ENCODE assay signal across 15 cellular contexts in the genomic region with DNA sequence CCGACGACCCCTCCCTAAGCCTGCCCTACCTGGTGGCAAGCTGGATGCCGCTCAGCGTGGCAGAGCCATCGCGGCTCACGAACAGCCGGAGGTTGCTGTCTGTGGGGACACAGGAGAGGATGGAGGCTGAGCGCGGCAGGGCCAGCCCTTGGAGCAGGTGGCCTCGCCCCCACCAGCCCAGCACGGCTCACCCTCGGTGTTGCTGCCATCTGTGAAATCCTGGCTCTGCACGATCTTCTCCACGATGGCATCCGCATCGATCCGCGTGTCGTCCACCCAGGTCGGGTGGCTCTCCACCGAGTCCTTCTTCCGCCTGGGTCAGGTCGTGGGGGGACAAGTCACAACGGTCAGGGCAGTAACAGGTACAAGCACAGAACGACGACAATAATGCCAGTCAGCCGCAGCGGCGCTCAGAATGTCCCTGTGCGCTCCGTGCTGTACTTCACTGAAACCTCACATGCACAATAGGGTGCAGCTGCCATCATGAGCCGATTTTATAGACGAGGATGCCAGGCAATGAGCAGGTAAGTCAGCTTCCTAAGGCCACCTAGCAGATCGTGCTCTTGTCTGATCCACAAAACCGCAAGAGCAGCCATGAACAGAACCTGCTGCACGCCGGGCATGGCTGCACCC. TPM values are rescaled to one million over a fixed set of nuclear protein-coding genes. Genes with fewer than 3 reads are reported as not detected.
DNase-seq lines count a peak whose midpoint lies in the region; ATAC-seq and TF ChIP-seq lines count a peak whose summit lies in the region.
"Had no signal": no experiment of that assay in that cellular context is flagged by ENCODE, and none has a peak within 500 bp of the region (broad histone marks: within the 10 kb centered on the region; RNA-seq: fewer than 3 reads in every experiment).

No MANE protein-coding gene starts in this region.

- peak overlapping the region in 4 of 7 donors; percentile 13 to 79 (median 40) for H3K27ac Mint-ChIP-seq in CD4-positive, alpha-beta memory T cell
- H3K27ac Mint-ChIP-seq in IgD-negative memory B cell: peak overlapping the region; percentile 59 to 93 (median 86)
- H3K27ac Mint-ChIP-seq: mesothelial cell of epicardium had no signal

- ATAC-seq in GM19455 (IDR thresholded peaks at IDR 0.05; ENCODE audit: unreplicated experiment): no peak

- CTCF ChIA-PET in CD4-positive, alpha-beta memory T cell (lab: Charles Lee; ENCODE audit: partially characterized antibody): interaction anchor here (0.8 to 11.2 kb wide), 14 partner anchors 10 to 173 kb away, joined by 3 to 216 read pairs (median 4); a partner anchor contains a TSS

- H3K27me3 ChIP-seq in CD4-positive, alpha-beta memory T cell (ENCODE audit: insufficient read depth, low read length): no peaks in the 10 kb centered on the region
- no peaks in the 10 kb centered on the region for H3K27me3 ChIP-seq in layer of hippocampus (ENCODE audit: control insufficient read depth, insufficient read depth, low read length)
- H3K27me3 ChIP-seq: SJSA1, spleen had no signal

- peaks cover 84% of the 10 kb centered on the region for H3K36me3 ChIP-seq in CD4-positive, alpha-beta memory T cell (ENCODE audit: insufficient read depth, low read length)

- peaks cover 0 to 2% (median 0%) of the 10 kb centered on the region in 8 donors for H3K9me3 Mint-ChIP-seq in CD4-positive, alpha-beta memory T cell
- no peaks in the 10 kb centered on the region for H3K9me3 Mint-ChIP-seq in IgD-negative memory B cell
- H3K9me3 Mint-ChIP-seq: mesothelial cell of epicardium had no signal

- POLR2A ChIA-PET in CD4-positive, alpha-beta memory T cell (lab: Charles Lee; ENCODE audit: partially characterized antibody): interaction anchor here (1.5 to 16.4 kb wide), 7 partner anchors 9 to 88 kb away, joined by 5 to 250 read pairs (median 11); a partner anchor contains a TSS

- intact Hi-C loops in CD4-positive, alpha-beta memory T cell (cut with micrococcal nuclease): no loop called here

- H3K36me3 Mint-ChIP-seq in CD4-positive, alpha-beta memory T cell: peaks cover 47 to 74% of the 10 kb centered on the region in 2 donors
- H3K36me3 Mint-ChIP-seq in IgD-negative memory B cell: peaks cover 3% of the 10 kb centered on the region

- H3K27me3 Mint-ChIP-seq in CD4-positive, alpha-beta memory T cell: no peaks in the 10 kb centered on the region
- H3K27me3 Mint-ChIP-seq in IgD-negative memory B cell: no peaks in the 10 kb centered on the region

- DNase-seq in CD4-positive, alpha-beta memory T cell: peak in 1 of 5 donors; percentile 31
- DNase-seq in NCI-H1105 treated with DMSO at 0.1 percent for 48 hours (lab: John Stamatoyannopoulos, UW) (no peak), foreskin fibroblast (no peak)
- DNase-seq: activated CD8-positive, alpha-beta memory T cell treated with anti-CD3 and anti-CD28 coated beads, Interleukin-2, amount 50 U/mL, for 4 hours; left colon; NCI-H146; NCI-H69; spleen; T1000 had no signal

- TF ChIP-seq CTCF in foreskin fibroblast (IDR thresholded peaks at IDR 0.05; ENCODE audit: low read depth, low read length): no peak

- peaks cover 36% of the 10 kb centered on the region for H3K4me1 ChIP-seq in CD4-positive, alpha-beta memory T cell (ENCODE audit: insufficient read depth, low read length)
- H3K4me1 ChIP-seq: HAP-1, SJSA1 had no signal

- peaks cover 17 to 55% (median 24%) of the 10 kb centered on the region in 4 donors for H3K4me1 Mint-ChIP-seq in CD4-positive, alpha-beta memory T cell
- H3K4me1 Mint-ChIP-seq in IgD-negative memory B cell: peaks cover 8 to 25% (median 18%) of the 10 kb centered on the region in 3 donors

- peak overlapping the region in 1 of 8 donors; percentile 15 for H3K4me3 Mint-ChIP-seq in CD4-positive, alpha-beta memory T cell
- H3K4me3 Mint-ChIP-seq in IgD-negative memory B cell: peak overlapping the region in 2 of 4 donors; percentile 33 to 55
- H3K4me3 Mint-ChIP-seq: mesothelial cell of epicardium had no signal

- H3K4me3 ChIP-seq in CD4-positive, alpha-beta memory T cell (ENCODE audit: low read length in 2 of 2): no peak overlapping the region
- no peak overlapping the region for H3K4me3 ChIP-seq in foreskin fibroblast (ENCODE audit: low read depth in 1 of 2, low read length in 2 of 2)
- H3K4me3 ChIP-seq: HAP-1, SJSA1, spleen had no signal

- H3K9me3 ChIP-seq in CD4-positive, alpha-beta memory T cell (ENCODE audit: control insufficient read depth in 1 of 2, low read length in 2 of 2): no peaks in the 10 kb centered on the region
- H3K9me3 ChIP-seq: HAP-1, SJSA1, spleen had no signal

- no peak overlapping the region for H3K27ac ChIP-seq in CD4-positive, alpha-beta memory T cell (ENCODE audit: low read depth, low read length)
- peak overlapping the region; percentile 50 for H3K27ac ChIP-seq in layer of hippocampus (ENCODE audit: low read depth, low read length)
- H3K27ac ChIP-seq: SJSA1 had no signal

RNA-seq across cellular contexts. Expression of a gene that starts 7.0 kb away (rescaled TPM):
- total RNA-seq in CD4-positive, alpha-beta memory T cell: 10 to 100 TPM; 37.0 to 39.7 TPM
- polyA plus RNA-seq in CD4-positive, alpha-beta memory T cell: 10 to 100 TPM; 41.0 to 43.1 TPM
- 44.9 TPM for polyA plus RNA-seq in IgD-negative memory B cell

RNA-seq across cellular contexts. Expression of a gene that starts 14.1 kb away (rescaled TPM):
- total RNA-seq in CD4-positive, alpha-beta memory T cell: 1 to 10 TPM in 1 of 2 experiments, under 1 TPM in 1; 0.72 to 1.8 TPM
- under 1 TPM; 0.26 to 0.79 TPM for polyA plus RNA-seq in CD4-positive, alpha-beta memory T cell
- polyA plus RNA-seq in IgD-negative memory B cell: 1.1 TPM

RNA-seq across cellular contexts. Expression of a gene that starts 27.9 kb away (rescaled TPM):
- 10 to 100 TPM; 35.7 to 38.1 TPM for total RNA-seq in CD4-positive, alpha-beta memory T cell
- 10 to 100 TPM; 10.2 to 18.5 TPM for polyA plus RNA-seq in CD4-positive, alpha-beta memory T cell
- 32.5 TPM for polyA plus RNA-seq in IgD-negative memory B cell

RNA-seq across cellular contexts. Expression of a gene that starts 36.1 kb away (rescaled TPM):
- 100 to 1,000 TPM; 516 to 550 TPM for total RNA-seq in CD4-positive, alpha-beta memory T cell
- 100 to 1,000 TPM in 1 of 2 donors, 10 to 100 TPM in 1; 95.4 to 205 TPM for polyA plus RNA-seq in CD4-positive, alpha-beta memory T cell
- polyA plus RNA-seq in IgD-negative memory B cell: 90.5 TPM

RNA-seq across cellular contexts. Expression of a gene that starts 45.3 kb away (rescaled TPM):
- total RNA-seq in CD4-positive, alpha-beta memory T cell: 100 to 1,000 TPM; 125 to 127 TPM
- polyA plus RNA-seq in CD4-positive, alpha-beta memory T cell: 10 to 100 TPM; 45.2 to 45.6 TPM
- polyA plus RNA-seq in IgD-negative memory B cell: 38.9 TPM
